Comparison of ENCODE assay signal across 9 cellular contexts in the genomic region with DNA sequence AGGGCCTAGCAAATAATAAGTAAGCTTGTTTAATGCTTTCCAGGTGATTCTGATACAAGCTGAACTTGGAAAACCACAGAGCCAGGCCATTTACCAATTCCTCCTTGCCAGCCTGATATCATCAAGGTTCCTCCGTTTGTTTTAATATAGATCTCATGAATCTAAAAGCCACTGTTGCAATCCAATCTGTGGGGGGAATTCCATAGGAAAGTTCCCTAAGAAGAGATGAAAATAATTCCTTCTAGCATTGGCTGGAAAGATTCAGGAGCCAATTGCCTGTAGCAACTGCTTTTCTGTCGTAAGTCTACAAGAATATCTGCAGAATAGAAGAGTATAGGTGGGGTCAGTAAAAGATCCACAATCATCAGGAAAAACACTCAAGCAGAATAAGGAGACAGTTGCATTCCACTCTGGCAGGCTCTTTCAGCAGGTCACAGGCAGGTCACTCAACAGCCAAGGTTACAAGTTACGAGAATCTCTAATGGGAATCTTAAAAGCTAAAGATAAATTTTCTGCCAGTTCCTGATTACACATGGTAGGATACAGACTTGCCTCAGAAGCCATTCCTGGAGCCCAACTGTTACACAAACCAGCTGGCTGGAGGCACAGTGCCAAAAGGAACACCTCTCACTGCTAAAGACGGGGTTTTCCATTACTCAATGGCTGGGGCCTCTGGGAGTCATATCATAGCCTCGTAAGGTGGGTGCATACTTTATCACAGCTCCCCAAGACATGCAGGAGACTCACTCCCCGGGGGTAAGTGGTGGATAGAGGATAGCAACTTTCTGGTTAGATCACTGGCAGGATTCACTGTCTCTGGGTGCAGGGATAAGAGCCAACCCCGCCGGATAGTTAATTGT. TPM values are rescaled to one million over a fixed set of nuclear protein-coding genes. Genes with fewer than 3 reads are reported as not detected.
DNase-seq lines count a peak whose midpoint lies in the region; ATAC-seq, FAIRE-seq and TF ChIP-seq lines count a peak whose summit lies in the region.
"Had no signal": no experiment of that assay in that cellular context is flagged by ENCODE, and none has a peak within 500 bp of the region (broad histone marks: within the 10 kb centered on the region; RNA-seq: fewer than 3 reads in every experiment).

No MANE protein-coding gene starts in this region.

- TF ChIP-seq POLR2A in H54 (IDR thresholded peaks at IDR 0.05; ENCODE audit: low read depth, low read length) (no peak), GM12891 (IDR thresholded peaks at IDR 0.05; ENCODE audit: low read depth, low read length) (no peak)

- H3K9me3 ChIP-seq in right atrium auricular region, result no peaks in the 10 kb centered on the region

- no peaks in the 10 kb centered on the region for H3K36me3 ChIP-seq in right atrium auricular region

- FAIRE-seq in H54 (lab: Jason Lieb, UNC), result peak; percentile 89
- FAIRE-seq in GM12891 (lab: Jason Lieb, UNC), result no peak

- no peak overlapping the region for H3K4me3 ChIP-seq in right atrium auricular region
- no peak overlapping the region for H3K4me3 ChIP-seq in skin epidermis

- peak; percentile 16 for DNase-seq in H54 (ENCODE audit: insufficient read length, low spot score)
- peak; percentile 74 for DNase-seq in astrocyte of the hippocampus (ENCODE audit: low read depth, low spot score)
- DNase-seq in right atrium auricular region (ENCODE audit: low spot score), result peak; percentile 81
- DNase-seq in cortex of kidney (lab: John Stamatoyannopoulos, UW), result no peak
- DNase-seq in stimulated activated CD4-positive, alpha-beta T cell treated with anti-CD3 and anti-CD28 coated beads, Interleukin-2, amount 100 ng/mL, for 24 hours, result no peak
- DNase-seq in GM12891 (ENCODE audit: insufficient read length, low spot score), result no peak
- DNase-seq: amniotic stem cell had no signal

- H3K27ac ChIP-seq in right atrium auricular region, result peak overlapping the region; percentile 6 to 58
- H3K27ac ChIP-seq in skin epidermis, result peak overlapping the region in 14 of 21 experiments; percentile 12 to 73 (median 46)

- H3K27me3 ChIP-seq in right atrium auricular region, result no peaks in the 10 kb centered on the region

- H3K4me1 ChIP-seq in right atrium auricular region, result peaks cover 0 to 28% of the 10 kb centered on the region in 2 donors

- no peak for TF ChIP-seq CTCF in right atrium auricular region (IDR thresholded peaks at IDR 0.05)

- no peak for ATAC-seq in activated CD4-positive, CD25-positive, alpha-beta regulatory T cell treated with anti-CD3 and anti-CD28 coated beads, Interleukin-2, amount 50 U/mL, for 24 hours

TF ChIP-seq in GM12891, 5 proteins besides CTCF, POLR2A, EP300 and RAD21:
- TF ChIP-seq SPI1 (IDR thresholded peaks at IDR 0.05; ENCODE audit: low read depth, low read length), result no peak
- TF ChIP-seq PAX5 (IDR thresholded peaks at IDR 0.05; ENCODE audit: insufficient read depth, low read length, severe bottlenecking), result no peak
- no peak for TF ChIP-seq TAF1 (IDR thresholded peaks at IDR 0.05; ENCODE audit: low read depth, low read length)
- no peak for TF ChIP-seq POU2F2 (IDR thresholded peaks at IDR 0.05; ENCODE audit: low read depth, low read length)
- no peak for TF ChIP-seq POLR2AphosphoS5 (IDR thresholded peaks at IDR 0.05; ENCODE audit: low read depth, low read length)

RNA-seq across cellular contexts. Expression of a gene that starts 43.6 kb away (rescaled TPM):
- 10 to 100 TPM; 15.8 to 16.9 TPM for total RNA-seq in right atrium auricular region
- 2.9 TPM for polyA plus RNA-seq in GM12891 (2012; ENCODE audit: low read depth, missing spikeins)

RNA-seq across cellular contexts. Expression of a gene that starts 44.0 kb away (rescaled TPM):
- total RNA-seq in right atrium auricular region, result 10 to 100 TPM; 66.6 to 69.8 TPM
- polyA plus RNA-seq in GM12891 (2012; ENCODE audit: low read depth, missing spikeins), result 37.4 TPM

Comparison
In these comparisons a context has a peak if more than half of its experiments do, and no peak if none do; other contexts are left out.
1. DNase-seq: peak in H54 (single experiment), astrocyte of the hippocampus (single experiment) and right atrium auricular region (single experiment); none in cortex of kidney (single experiment), stimulated activated CD4-positive, alpha-beta T cell treated with anti-CD3 and anti-CD28 coated beads, Interleukin-2, amount 100 ng/mL, for 24 hours (0 of 2) and GM12891 (single experiment).